8 cellular contexts compared by ENCODE assay signal in genomic region chr22:39528681-39529486, GRCh38. TPM values are rescaled to one million over a fixed set of nuclear protein-coding genes. Genes with fewer than 3 reads are reported as not detected.
DNase-seq lines count a peak whose midpoint lies in the region; ATAC-seq and TF ChIP-seq lines count a peak whose summit lies in the region.

No MANE protein-coding gene starts in this region.

- H3K9me3 ChIP-seq in OCI-LY7 (ENCODE audit: low read length) (no peaks in the 10 kb centered on the region), mucosa of rectum (ENCODE audit: control insufficient read depth in 2 of 2, low read length in 2 of 2) (no peaks in the 10 kb centered on the region)

- peaks cover 47 to 65% (median 56%) of the 10 kb centered on the region in 3 donors for H3K4me1 Mint-ChIP-seq in IgD-negative memory B cell

- H3K9ac ChIP-seq in mucosa of rectum (ENCODE audit: low read depth in 1 of 2, low read length in 2 of 2), result peak overlapping the region; percentile 60 to 63

- H3K79me2 ChIP-seq in OCI-LY7 (ENCODE audit: insufficient read depth, low read depth, low read length), result peaks cover 32% of the 10 kb centered on the region

- intact Hi-C loops in OCI-LY7 (cut with micrococcal nuclease; ENCODE audit: unreplicated experiment), result loop anchor here (1.0 to 5.0 kb wide), 7 partner anchors 36 to 377 kb away; partner anchors contain the start of genes CBX7, RPL3 and TAB1

- peaks cover 87% of the 10 kb centered on the region for H3K4me1 ChIP-seq in OCI-LY7 (ENCODE audit: insufficient read depth, low read length, poor library complexity, severe bottlenecking)
- H3K4me1 ChIP-seq in mucosa of rectum (ENCODE audit: control insufficient read depth in 2 of 2, insufficient read depth in 2 of 2, low read length in 2 of 2), result peaks cover 49 to 50% of the 10 kb centered on the region in 2 donors

- H3K9me3 Mint-ChIP-seq in IgD-negative memory B cell, result no peaks in the 10 kb centered on the region

- BruUV-seq in OCI-LY7 (replicated peaks; lab: Mats Ljungman, UMichigan), result TSS peak; percentile 69

- no peaks in the 10 kb centered on the region for H3K27me3 ChIP-seq in mucosa of rectum (ENCODE audit: control insufficient read depth in 2 of 2, insufficient read depth in 2 of 2, low read length in 2 of 2)

- H3K4me3 Mint-ChIP-seq in IgD-negative memory B cell, result peak overlapping the region; percentile 73 to 93 (median 83)

- H2AFZ ChIP-seq in OCI-LY7 (ENCODE audit: low read length), result no peak overlapping the region

- peaks cover 3% of the 10 kb centered on the region; the same call in 1 of the 2 replicates for H4K20me1 ChIP-seq in OCI-LY7 (ENCODE audit: insufficient read depth, low read length)

- H3K4me2 ChIP-seq in OCI-LY7 (ENCODE audit: low read length), result peak overlapping the region; percentile 81

- H3K36me3 ChIP-seq in OCI-LY7 (ENCODE audit: insufficient read depth, low read length) (peaks cover 63% of the 10 kb centered on the region), mucosa of rectum (ENCODE audit: control insufficient read depth in 2 of 2, insufficient read depth in 2 of 2, low read length in 2 of 2) (peaks cover 11 to 36% of the 10 kb centered on the region in 2 donors)

- peak overlapping the region; percentile 97 for H3K4me3 ChIP-seq in OCI-LY7 (ENCODE audit: low read depth, low read length, poor library complexity, severe bottlenecking)
- H3K4me3 ChIP-seq in mucosa of rectum (ENCODE audit: low read length in 2 of 2), result peak overlapping the region; percentile 54 to 59

- H3K27me3 Mint-ChIP-seq in IgD-negative memory B cell, result no peaks in the 10 kb centered on the region

- ATAC-seq in HG02623 (IDR thresholded peaks at IDR 0.05; ENCODE audit: unreplicated experiment), result no peak

- CTCF ChIA-PET in OCI-LY7 (lab: Charles Lee; ENCODE audit: unreplicated experiment), result interaction anchor here (0.6 to 3.2 kb wide), 10 partner anchors 9 to 358 kb away, joined by 3 to 17 read pairs (median 4); partner anchors contain the start of gene ATF4

- peak; percentile 96 for DNase-seq in OCI-LY7 (ENCODE audit: low spot score)
- DNase-seq in activated T-cell treated with anti-CD3 and anti-CD28 coated beads for 24 hours (ENCODE audit: low read depth), result peak; percentile 84
- peak; percentile 74 for DNase-seq in epidermal melanocyte (ENCODE audit: insufficient read length, low spot score)
- peak; percentile 83 to 85 for DNase-seq in stimulated activated CD8-positive, alpha-beta memory T cell treated with anti-CD3 and anti-CD28 coated beads, Interleukin-2, amount 100 ng/mL, for 48 hours (ENCODE audit: low read depth in 2 of 2)

- peak; percentile 99 for TF ChIP-seq CTCF in GM12874 (IDR thresholded peaks at IDR 0.05; ENCODE audit: insufficient read depth, low read depth, low read length)
- TF ChIP-seq CTCF in OCI-LY7 (conservative IDR thresholded peaks at IDR 0.05; ENCODE audit: low read length), result peak; percentile 97

- POLR2A ChIA-PET in OCI-LY7 (lab: Charles Lee), result interaction anchor here (0.6 to 1.7 kb wide), 7 partner anchors 9 to 515 kb away, joined by 3 to 14 read pairs (median 4); partner anchors contain the start of genes ATF4 and MIEF1

- H3K9me2 ChIP-seq in OCI-LY7 (ENCODE audit: insufficient read depth, low read length), result no peaks in the 10 kb centered on the region

- peak overlapping the region; percentile 95 for H3K27ac ChIP-seq in OCI-LY7 (ENCODE audit: low read depth, low read length, poor library complexity, severe bottlenecking)
- H3K27ac ChIP-seq in mucosa of rectum (ENCODE audit: low read depth in 2 of 2, low read length in 2 of 2), result peak overlapping the region; percentile 81 to 89

- H3K36me3 Mint-ChIP-seq in IgD-negative memory B cell, result peaks cover 5% of the 10 kb centered on the region

- peak overlapping the region; percentile 90 to 98 (median 95) for H3K27ac Mint-ChIP-seq in IgD-negative memory B cell

RNA-seq across cellular contexts. Expression of gene RPS19BP1, which starts 3.7 kb away (rescaled TPM):
- 156 TPM for polyA plus RNA-seq in IgD-negative memory B cell
- total RNA-seq in OCI-LY7 (2014; rRNA removed; shearing (Covaris generic)), result 148 and 185 TPM in 2 replicates
- total RNA-seq in OCI-LY7 (2022), result 78.6 and 88.1 TPM in 2 replicates

RNA-seq across cellular contexts. Expression of gene ATF4, which starts 8.5 kb away (rescaled TPM):
- polyA plus RNA-seq in IgD-negative memory B cell, result 186 TPM
- total RNA-seq in OCI-LY7 (2014; rRNA removed; shearing (Covaris generic)), result 716 and 720 TPM in 2 replicates
- 732 and 779 TPM in 2 replicates for total RNA-seq in OCI-LY7 (2022)

RNA-seq across cellular contexts. Expression of gene MIEF1, which starts 26.8 kb away (rescaled TPM):
- 24.8 TPM for polyA plus RNA-seq in IgD-negative memory B cell
- total RNA-seq in OCI-LY7 (2014; rRNA removed; shearing (Covaris generic)), result 32.5 and 34.1 TPM in 2 replicates
- 51.9 and 55.0 TPM in 2 replicates for total RNA-seq in OCI-LY7 (2022)

RNA-seq across cellular contexts. Expression of gene CACNA1I, which starts 41.7 kb away (rescaled TPM):
- 0.04 TPM for polyA plus RNA-seq in IgD-negative memory B cell
- 0.03 TPM in 2 replicates for total RNA-seq in OCI-LY7 (2014; rRNA removed; shearing (Covaris generic))
- total RNA-seq in OCI-LY7 (2022), result 0.17 TPM in 1 of 2 replicates, not detected in the other
